1 cellular context compared by ENCODE assay signal in the genomic region with DNA sequence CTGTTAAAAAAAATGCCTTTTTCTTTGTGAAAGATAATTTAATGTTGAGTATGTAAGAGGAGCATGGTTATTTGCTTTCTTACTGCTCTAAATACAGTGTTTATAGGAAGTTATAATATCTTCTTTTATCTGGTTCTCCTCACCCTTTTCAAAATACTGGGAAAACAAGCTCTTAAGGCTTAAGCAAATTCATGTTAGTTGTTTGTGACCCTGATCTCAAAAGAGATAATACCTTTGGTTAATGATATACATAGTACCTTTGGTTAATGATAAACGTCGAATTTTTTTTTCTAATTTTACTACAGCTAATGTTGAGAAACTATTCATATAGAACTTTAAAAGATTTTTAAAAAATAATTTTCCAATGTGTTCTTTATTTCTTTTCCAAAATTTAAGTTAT.
TF ChIP-seq lines count a peak whose summit lies in the region.

No MANE protein-coding gene starts in this region.

TF ChIP-seq in endothelial cell of umbilical vein, 7 proteins besides CTCF, POLR2A, EP300 and RAD21 (continued from another document):
- TF ChIP-seq, protein P1, sequence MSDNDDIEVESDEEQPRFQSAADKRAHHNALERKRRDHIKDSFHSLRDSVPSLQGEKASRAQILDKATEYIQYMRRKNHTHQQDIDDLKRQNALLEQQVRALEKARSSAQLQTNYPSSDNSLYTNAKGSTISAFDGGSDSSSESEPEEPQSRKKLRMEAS (IDR thresholded peaks at IDR 0.05; ENCODE audit: insufficient read depth, insufficient read length) = no peak
- TF ChIP-seq FOS (IDR thresholded peaks at IDR 0.05; ENCODE audit: borderline replicate concordance, insufficient read depth, low read length) (no peak), MYC (IDR thresholded peaks at IDR 0.05; ENCODE audit: low read depth, low read length) (no peak), JUN (IDR thresholded peaks at IDR 0.05; ENCODE audit: borderline replicate concordance, insufficient read depth, insufficient read length, low read depth) (no peak)
